In genomic region chr11:32162906-32163305, GRCh38 we compare ENCODE assay signal across 27 cellular contexts.
"Had no signal": no experiment of that assay in that cellular context is flagged by ENCODE, and none has a peak within 500 bp of the region (broad histone marks: within the 10 kb centered on the region; RNA-seq: fewer than 3 reads in every experiment).

No MANE protein-coding gene starts in this region.

- ATAC-seq: left colon; left lung; lower lobe of right lung; naive thymus-derived CD8-positive, alpha-beta T cell; pancreas; right cardiac atrium; sciatic nerve; stimulated activated naive B cell treated with anti-CD40 and anti-IgM and Interleukin-4, amounts not matched to agents 10 μg/mL and 1 μg/mL and 100 μg/mL, for 72 hours; stimulated activated naive CD8-positive, alpha-beta T cell treated with anti-CD3 and anti-CD28 coated beads, Interleukin-15, Interleukin-2, amounts not matched to agents 100 U/mL and 50 U/mL, for 24 hours had no signal

- H3K27me3 ChIP-seq: testis, thyroid gland, upper lobe of left lung, vagina had no signal

- H3K27ac Mint-ChIP-seq: nephron progenitor cell; stimulated activated naive B cell treated with anti-CD40 and anti-IgM and Interleukin-4, amounts not matched to agents 10 μg/mL and 1 μg/mL and 100 μg/mL, for 72 hours had no signal

- H3K4me1 ChIP-seq: left lung, lower lobe of right lung, pancreas, prostate gland, stomach, testis, thyroid gland, transverse colon, upper lobe of left lung, vagina had no signal

- H3K36me3 ChIP-seq: left lung, lower lobe of right lung, pancreas, prostate gland, stomach, thyroid gland, transverse colon, upper lobe of left lung, vagina had no signal

- H3K36me3 Mint-ChIP-seq: naive thymus-derived CD8-positive, alpha-beta T cell; stimulated activated naive B cell treated with anti-CD40 and anti-IgM and Interleukin-4, amounts not matched to agents 10 μg/mL and 1 μg/mL and 100 μg/mL, for 72 hours had no signal

- H3K4me3 ChIP-seq: left lung, lower lobe of right lung, pancreas, prostate gland, skin epidermis, stomach, testis, thyroid gland, transverse colon, upper lobe of left lung, vagina had no signal

- H3K4me1 Mint-ChIP-seq: nephron progenitor cell; stimulated activated naive B cell treated with anti-CD40 and anti-IgM and Interleukin-4, amounts not matched to agents 10 μg/mL and 1 μg/mL and 100 μg/mL, for 72 hours had no signal

- H3K9me3 Mint-ChIP-seq: stimulated activated naive B cell treated with anti-CD40 and anti-IgM and Interleukin-4, amounts not matched to agents 10 μg/mL and 1 μg/mL and 100 μg/mL, for 72 hours had no signal

- DNase-seq: hippocampal formation; kidney glomerular epithelial cell; left colon; left lung; lower lobe of right lung; mammary epithelial cell; mesenchymal stem cell; naive thymus-derived CD8-positive, alpha-beta T cell; nephron progenitor cell; pancreas; posterior cingulate gyrus; right cardiac atrium; stimulated activated CD4-positive, alpha-beta T cell treated with anti-CD3 and anti-CD28 coated beads, Interleukin-12 subunit alpha, Interleukin-12 subunit beta, amount 100 ng/mL, for 4 hours; stimulated activated CD4-positive, alpha-beta T cell treated with anti-CD3 and anti-CD28 coated beads, Interleukin-15, amount 100 ng/mL, for 24 hours; stimulated activated CD4-positive, alpha-beta T cell treated with anti-CD3 and anti-CD28 coated beads, Interleukin-2, amount 100 ng/mL, for 24 hours; stimulated activated CD4-positive, alpha-beta T cell treated with anti-CD3 and anti-CD28 coated beads, Interleukin-4, amount 100 ng/mL, for 1 hour; stimulated activated naive B cell treated with anti-CD40 and anti-IgM and Interleukin-4, amounts not matched to agents 10 μg/mL and 1 μg/mL and 100 μg/mL, for 72 hours; stimulated activated naive CD8-positive, alpha-beta T cell treated with anti-CD3 and anti-CD28 coated beads, Interleukin-15, Interleukin-2, amounts not matched to agents 100 U/mL and 50 U/mL, for 24 hours; stomach; testis; thyroid gland; transverse colon; upper lobe of left lung had no signal

- H3K4me3 Mint-ChIP-seq: naive thymus-derived CD8-positive, alpha-beta T cell; nephron progenitor cell; stimulated activated naive B cell treated with anti-CD40 and anti-IgM and Interleukin-4, amounts not matched to agents 10 μg/mL and 1 μg/mL and 100 μg/mL, for 72 hours had no signal

- H3K9me3 ChIP-seq: left lung, lower lobe of right lung, pancreas, prostate gland, stomach, testis, thyroid gland, transverse colon, upper lobe of left lung, vagina had no signal

- H3K27ac ChIP-seq: left lung, lower lobe of right lung, pancreas, prostate gland, skin epidermis, stomach, testis, thyroid gland, transverse colon, upper lobe of left lung, vagina had no signal
